ENCODE assay signal across 8 cellular contexts in the genomic region with DNA sequence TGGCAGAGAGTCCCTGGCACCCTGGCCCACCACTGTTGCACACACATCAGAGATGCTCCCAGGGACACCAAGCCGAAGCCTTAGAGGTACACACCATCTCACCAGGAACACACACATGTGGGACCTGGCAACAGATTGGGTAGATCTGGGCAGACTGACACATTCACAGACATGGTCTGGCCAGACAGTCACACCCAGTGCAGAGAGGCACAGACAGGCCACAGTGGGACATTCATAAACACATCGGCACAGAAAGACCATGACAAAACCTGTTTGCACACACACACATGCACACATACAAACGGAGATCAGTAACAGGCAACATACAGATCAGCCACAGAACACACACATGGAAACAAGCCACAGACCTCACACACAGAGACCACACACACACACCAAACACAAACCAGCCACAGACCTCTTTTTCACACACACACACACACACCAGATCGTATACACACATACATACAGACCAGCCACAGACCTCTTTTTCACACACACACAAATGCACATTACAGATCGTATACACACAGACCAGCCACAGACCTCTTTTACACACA. TPM values are rescaled to one million over a fixed set of nuclear protein-coding genes. Genes with fewer than 3 reads are reported as not detected.
A peak's percentile ranks its signal among the peaks of the same experiment; 100 is the strongest.
DNase-seq lines count a peak whose midpoint lies in the region; ATAC-seq and TF ChIP-seq lines count a peak whose summit lies in the region.

No MANE protein-coding gene starts in this region.

- H3K4me3 ChIP-seq in liver (ENCODE audit: low read depth in 1 of 3, low read length in 3 of 3) (no peak overlapping the region), tibial nerve (peak overlapping the region in 2 of 4 donors; percentile 6 to 23)

- no peak for TF ChIP-seq RAD21 in liver (IDR thresholded peaks at IDR 0.05)

- H3K27me3 ChIP-seq in liver (ENCODE audit: control insufficient read depth in 4 of 4, insufficient read depth in 4 of 4, low read length in 3 of 4) (no peaks in the 10 kb centered on the region), tibial nerve (no peaks in the 10 kb centered on the region)

- no peak overlapping the region for H3K27ac Mint-ChIP-seq in activated naive CD8-positive, alpha-beta T cell treated with anti-CD3 and anti-CD28 coated beads, Interleukin-2, amount 10 ng/mL, durations not matched to agents 7 days and 5 days
- no peak overlapping the region for H3K27ac Mint-ChIP-seq in activated naive CD8-positive, alpha-beta T cell treated with anti-CD3 and anti-CD28 coated beads, Interleukin-2, amount 50 U/mL, for 24 hours
- H3K27ac Mint-ChIP-seq in activated T-helper 17 cell treated with anti-CD3 and anti-CD28 coated beads, Interleukin-2, amount 50 U/mL, for 72 hours = no peak overlapping the region

- peak overlapping the region; percentile 67 to 86 for H3K27ac ChIP-seq in liver (ENCODE audit: low read depth in 1 of 2, low read length in 2 of 2)
- H3K27ac ChIP-seq in tibial nerve = peak overlapping the region; percentile 99 to 100 (median 99)

- TF ChIP-seq POLR2A in tibial nerve (IDR thresholded peaks at IDR 0.05) (no peak), GM18505 (IDR thresholded peaks at IDR 0.05; ENCODE audit: borderline replicate concordance, extremely low read depth, insufficient read depth, insufficient read length) (no peak)

- WGBS in liver = 71% methylated on average over 5 of the region's 5 CpGs
- WGBS in tibial nerve, 2 donors = 37 to 40% methylated on average over 5 of the region's 5 CpGs

- no peak overlapping the region for H3K4me3 Mint-ChIP-seq in activated naive CD8-positive, alpha-beta T cell treated with anti-CD3 and anti-CD28 coated beads, Interleukin-2, amount 10 ng/mL, durations not matched to agents 7 days and 5 days
- no peak overlapping the region for H3K4me3 Mint-ChIP-seq in activated naive CD8-positive, alpha-beta T cell treated with anti-CD3 and anti-CD28 coated beads, Interleukin-2, amount 50 U/mL, for 24 hours
- no peak overlapping the region for H3K4me3 Mint-ChIP-seq in activated T-helper 17 cell treated with anti-CD3 and anti-CD28 coated beads, Interleukin-2, amount 50 U/mL, for 72 hours

- H3K36me3 ChIP-seq in liver (ENCODE audit: control insufficient read depth in 4 of 4, insufficient read depth in 3 of 4, low read depth in 1 of 4, low read length in 3 of 4) (no peaks in the 10 kb centered on the region), tibial nerve (no peaks in the 10 kb centered on the region)

- H3K9ac ChIP-seq in liver (ENCODE audit: low read depth in 1 of 2, low read length in 2 of 2) = no peak overlapping the region

- TF ChIP-seq EP300 in tibial nerve (IDR thresholded peaks at IDR 0.05) = no peak

- H3K9me3 ChIP-seq in liver (ENCODE audit: control insufficient read depth in 4 of 4, low read length in 3 of 4) (no peaks in the 10 kb centered on the region), tibial nerve (no peaks in the 10 kb centered on the region)

- peaks cover 22% of the 10 kb centered on the region for H3K4me1 Mint-ChIP-seq in activated naive CD8-positive, alpha-beta T cell treated with anti-CD3 and anti-CD28 coated beads, Interleukin-2, amount 10 ng/mL, durations not matched to agents 7 days and 5 days
- peaks cover 46% of the 10 kb centered on the region for H3K4me1 Mint-ChIP-seq in activated naive CD8-positive, alpha-beta T cell treated with anti-CD3 and anti-CD28 coated beads, Interleukin-2, amount 50 U/mL, for 24 hours
- peaks cover 4% of the 10 kb centered on the region for H3K4me1 Mint-ChIP-seq in activated T-helper 17 cell treated with anti-CD3 and anti-CD28 coated beads, Interleukin-2, amount 50 U/mL, for 72 hours

- no peak for ATAC-seq in activated naive CD8-positive, alpha-beta T cell treated with anti-CD3 and anti-CD28 coated beads, Interleukin-2, amount 10 ng/mL, durations not matched to agents 7 days and 5 days (ENCODE audit: low read depth)
- no peak for ATAC-seq in activated naive CD8-positive, alpha-beta T cell treated with anti-CD3 and anti-CD28 coated beads, Interleukin-2, amount 50 U/mL, for 24 hours
- ATAC-seq in activated T-helper 17 cell treated with anti-CD3 and anti-CD28 coated beads, Interleukin-2, amount 50 U/mL, for 72 hours (replicated peaks) = peak; percentile 1
- ATAC-seq in HG03025 (IDR thresholded peaks at IDR 0.05; ENCODE audit: low FRiP score, unreplicated experiment) (no peak), GM18505 (IDR thresholded peaks at IDR 0.05; ENCODE audit: unreplicated experiment) (no peak)

- POLR2A ChIA-PET in activated naive CD8-positive, alpha-beta T cell treated with anti-CD3 and anti-CD28 coated beads, Interleukin-2, amount 10 ng/mL, durations not matched to agents 7 days and 5 days (lab: Charles Lee) = no interaction called here

- no peaks in the 10 kb centered on the region for H3K27me3 Mint-ChIP-seq in activated naive CD8-positive, alpha-beta T cell treated with anti-CD3 and anti-CD28 coated beads, Interleukin-2, amount 10 ng/mL, durations not matched to agents 7 days and 5 days
- H3K27me3 Mint-ChIP-seq in activated naive CD8-positive, alpha-beta T cell treated with anti-CD3 and anti-CD28 coated beads, Interleukin-2, amount 50 U/mL, for 24 hours = no peaks in the 10 kb centered on the region
- no peaks in the 10 kb centered on the region for H3K27me3 Mint-ChIP-seq in activated T-helper 17 cell treated with anti-CD3 and anti-CD28 coated beads, Interleukin-2, amount 50 U/mL, for 72 hours

- H3K36me3 Mint-ChIP-seq in activated naive CD8-positive, alpha-beta T cell treated with anti-CD3 and anti-CD28 coated beads, Interleukin-2, amount 10 ng/mL, durations not matched to agents 7 days and 5 days = no peaks in the 10 kb centered on the region
- no peaks in the 10 kb centered on the region for H3K36me3 Mint-ChIP-seq in activated naive CD8-positive, alpha-beta T cell treated with anti-CD3 and anti-CD28 coated beads, Interleukin-2, amount 50 U/mL, for 24 hours (ENCODE audit: low read depth)
- H3K36me3 Mint-ChIP-seq in activated T-helper 17 cell treated with anti-CD3 and anti-CD28 coated beads, Interleukin-2, amount 50 U/mL, for 72 hours (ENCODE audit: low read depth) = peaks cover 14% of the 10 kb centered on the region

- DNase-seq in activated naive CD8-positive, alpha-beta T cell treated with anti-CD3 and anti-CD28 coated beads, Interleukin-2, amount 10 ng/mL, durations not matched to agents 7 days and 5 days = peak; percentile 52
- no peak for DNase-seq in activated naive CD8-positive, alpha-beta T cell treated with anti-CD3 and anti-CD28 coated beads, Interleukin-2, amount 50 U/mL, for 24 hours
- DNase-seq in tibial nerve (ENCODE audit: low spot score in 2 of 2) (no peak), ecto neural progenitor cell (ENCODE audit: low spot score) (no peak)

- no peak for TF ChIP-seq CTCF in liver (IDR thresholded peaks at IDR 0.05; ENCODE audit: low read depth, low read length, missing input control)
- no peak for TF ChIP-seq CTCF in tibial nerve (IDR thresholded peaks at IDR 0.05)

- no peaks in the 10 kb centered on the region for H3K9me3 Mint-ChIP-seq in activated naive CD8-positive, alpha-beta T cell treated with anti-CD3 and anti-CD28 coated beads, Interleukin-2, amount 10 ng/mL, durations not matched to agents 7 days and 5 days
- H3K9me3 Mint-ChIP-seq in activated naive CD8-positive, alpha-beta T cell treated with anti-CD3 and anti-CD28 coated beads, Interleukin-2, amount 50 U/mL, for 24 hours = no peaks in the 10 kb centered on the region
- no peaks in the 10 kb centered on the region for H3K9me3 Mint-ChIP-seq in activated T-helper 17 cell treated with anti-CD3 and anti-CD28 coated beads, Interleukin-2, amount 50 U/mL, for 72 hours

- peaks cover 11 to 44% (median 25%) of the 10 kb centered on the region in 4 donors for H3K4me1 ChIP-seq in liver (ENCODE audit: control insufficient read depth in 4 of 4, insufficient read depth in 4 of 4, low read length in 3 of 4)
- peaks cover 0 to 84% (median 72%) of the 10 kb centered on the region in 4 donors for H3K4me1 ChIP-seq in tibial nerve

TF ChIP-seq in liver, 16 proteins besides CTCF, POLR2A, EP300 and RAD21 (continues in another document):
- no peak for TF ChIP-seq GABPA (IDR thresholded peaks at IDR 0.05 in 1 of 2, conservative IDR thresholded peaks at IDR 0.05 in 1 of 2)
- TF ChIP-seq TAF1 (conservative IDR thresholded peaks at IDR 0.05) = no peak

RNA-seq across cellular contexts. Expression of gene JUNB, which starts 6.3 kb away (rescaled TPM):
- 10 to 100 TPM; 82.7 to 84.6 TPM for total RNA-seq in activated naive CD8-positive, alpha-beta T cell treated with anti-CD3 and anti-CD28 coated beads, Interleukin-2, amount 10 ng/mL, durations not matched to agents 7 days and 5 days
- 100 to 1,000 TPM; 328 to 586 TPM for total RNA-seq in activated T-helper 17 cell treated with anti-CD3 and anti-CD28 coated beads, Interleukin-2, amount 50 U/mL, for 72 hours
- total RNA-seq in liver (10 to 100 TPM; 68.6 to 79.2 TPM), tibial nerve (100 to 1,000 TPM; 421 to 676 (median 613) TPM)
- 10 to 100 TPM; 32.7 to 44.6 TPM for polyA plus RNA-seq in liver

RNA-seq across cellular contexts. Expression of gene HOOK2, which starts 9.6 kb away (rescaled TPM):
- total RNA-seq in activated naive CD8-positive, alpha-beta T cell treated with anti-CD3 and anti-CD28 coated beads, Interleukin-2, amount 10 ng/mL, durations not matched to agents 7 days and 5 days = 10 to 100 TPM; 20.0 to 20.3 TPM
- total RNA-seq in activated T-helper 17 cell treated with anti-CD3 and anti-CD28 coated beads, Interleukin-2, amount 50 U/mL, for 72 hours = 10 to 100 TPM; 22.5 to 44.4 TPM
- total RNA-seq in liver = 10 to 100 TPM; 11.3 to 36.4 TPM
- polyA plus RNA-seq in liver = 10 to 100 TPM; 12.9 to 17.0 TPM
- total RNA-seq in tibial nerve = 100 to 1,000 TPM in 1 of 4 donors, 10 to 100 TPM in 3; 27.3 to 109 (median 50.2) TPM

RNA-seq across cellular contexts. Expression of gene PRDX2, which starts 16.6 kb away (rescaled TPM):
- total RNA-seq in activated naive CD8-positive, alpha-beta T cell treated with anti-CD3 and anti-CD28 coated beads, Interleukin-2, amount 10 ng/mL, durations not matched to agents 7 days and 5 days = 100 to 1,000 TPM; 170 to 181 TPM
- 100 to 1,000 TPM; 307 to 415 TPM for total RNA-seq in activated T-helper 17 cell treated with anti-CD3 and anti-CD28 coated beads, Interleukin-2, amount 50 U/mL, for 72 hours
- total RNA-seq in liver (1,000 to 10,000 TPM in 1 of 2 donors, 100 to 1,000 TPM in 1; 222 to 1,737 TPM), tibial nerve (100 to 1,000 TPM; 129 to 182 (median 163) TPM)
- 100 to 1,000 TPM; 265 to 301 TPM for polyA plus RNA-seq in liver

RNA-seq across cellular contexts. Expression of gene THSD8, which starts 16.9 kb away (rescaled TPM):
- 10 to 100 TPM in 1 of 2 experiments, 1 to 10 TPM in 1; 5.8 to 10.8 TPM for total RNA-seq in activated naive CD8-positive, alpha-beta T cell treated with anti-CD3 and anti-CD28 coated beads, Interleukin-2, amount 10 ng/mL, durations not matched to agents 7 days and 5 days
- 10 to 100 TPM; 25.5 to 32.7 TPM for total RNA-seq in activated T-helper 17 cell treated with anti-CD3 and anti-CD28 coated beads, Interleukin-2, amount 50 U/mL, for 72 hours
- total RNA-seq in liver = under 1 TPM in 1 of 2 donors, not detected in 1; 0.33 TPM
- polyA plus RNA-seq in liver = under 1 TPM; 0.22 to 0.35 TPM
- 1 to 10 TPM in 1 of 4 donors, not detected in 3; 4.8 TPM for total RNA-seq in tibial nerve

RNA-seq across cellular contexts. Expression of gene RNASEH2A, which starts 21.4 kb away (rescaled TPM):
- total RNA-seq in activated naive CD8-positive, alpha-beta T cell treated with anti-CD3 and anti-CD28 coated beads, Interleukin-2, amount 10 ng/mL, durations not matched to agents 7 days and 5 days = 10 to 100 TPM; 46.2 to 47.8 TPM
- total RNA-seq in activated T-helper 17 cell treated with anti-CD3 and anti-CD28 coated beads, Interleukin-2, amount 50 U/mL, for 72 hours = 10 to 100 TPM; 30.1 to 53.5 TPM
- total RNA-seq in liver (10 to 100 TPM in 1 of 2 donors, 1 to 10 TPM in 1; 1.8 to 17.5 TPM), tibial nerve (1 to 10 TPM; 5.4 to 8.6 (median 6.7) TPM)
- polyA plus RNA-seq in liver = 1 to 10 TPM; 2.3 to 4.6 TPM
